In the genomic region with DNA sequence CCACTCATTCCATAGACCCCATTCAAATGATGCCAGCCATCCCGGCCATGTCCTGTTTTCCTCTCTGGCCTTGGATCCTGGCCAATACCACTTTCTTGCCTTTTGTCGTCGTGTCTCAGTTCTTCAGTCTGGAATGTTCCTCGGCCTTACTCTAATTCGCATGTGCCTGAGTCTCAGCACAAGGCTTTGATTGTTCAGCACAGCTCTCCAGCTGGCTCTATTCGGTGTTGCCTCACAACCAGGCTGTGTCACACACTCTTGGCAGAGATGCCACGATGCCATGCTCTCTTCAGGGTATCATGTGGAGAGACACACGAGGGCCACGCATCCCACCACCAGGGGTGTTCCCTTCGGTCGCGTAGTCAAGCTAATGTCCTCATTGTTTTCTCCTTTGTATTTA, we compare ENCODE assay signal across 12 cellular contexts. TPM values are rescaled to one million over a fixed set of nuclear protein-coding genes. Genes with fewer than 3 reads are reported as not detected.
A peak's percentile ranks its signal among the peaks of the same experiment; 100 is the strongest.
DNase-seq lines count a peak whose midpoint lies in the region; ATAC-seq and TF ChIP-seq lines count a peak whose summit lies in the region.
"Had no signal": no experiment of that assay in that cellular context is flagged by ENCODE, and none has a peak within 500 bp of the region (broad histone marks: within the 10 kb centered on the region; RNA-seq: fewer than 3 reads in every experiment).

No MANE protein-coding gene starts in this region.

- H3K4me1 ChIP-seq in gastroesophageal sphincter (peaks cover 0 to 32% (median 14%) of the 10 kb centered on the region in 3 donors), sigmoid colon (peaks cover 0 to 25% (median 20%) of the 10 kb centered on the region in 4 donors), esophagus muscularis mucosa (peaks cover 17 to 33% (median 28%) of the 10 kb centered on the region in 4 donors)

- intact Hi-C loops in activated B cell treated with CpG ODN at 0.5 μM for 24 hours (cut with micrococcal nuclease) (no loop called here), sigmoid colon (cut with DNase I) (no loop called here), esophagus muscularis mucosa (cut with DNase I) (no loop called here)

- ATAC-seq in activated B cell treated with CpG ODN at 0.5 μM for 24 hours (ENCODE audit: low read depth) = no peak
- ATAC-seq in gastroesophageal sphincter = no peak
- ATAC-seq in HG02571 (IDR thresholded peaks at IDR 0.05; ENCODE audit: unreplicated experiment) = no peak
- ATAC-seq: Panc1 had no signal

- peaks cover 14% of the 10 kb centered on the region for H3K36me3 Mint-ChIP-seq in activated B cell treated with CpG ODN at 0.5 μM for 24 hours (ENCODE audit: low read depth)

- no peak for TF ChIP-seq POLR2A in gastroesophageal sphincter (IDR thresholded peaks at IDR 0.05)
- no peak for TF ChIP-seq POLR2A in sigmoid colon (IDR thresholded peaks at IDR 0.05)
- TF ChIP-seq POLR2A in esophagus muscularis mucosa (IDR thresholded peaks at IDR 0.05; ENCODE audit: low read depth) = no peak

- POLR2A ChIA-PET in activated B cell treated with CpG ODN at 0.5 μM for 24 hours (lab: Charles Lee) = no interaction called here

- TF ChIP-seq CTCF in activated B cell treated with CpG ODN at 0.5 μM for 24 hours (IDR thresholded peaks at IDR 0.05) = no peak
- no peak for TF ChIP-seq CTCF in gastroesophageal sphincter (IDR thresholded peaks at IDR 0.05)
- no peak for TF ChIP-seq CTCF in sigmoid colon (IDR thresholded peaks at IDR 0.05)
- TF ChIP-seq CTCF in esophagus muscularis mucosa (IDR thresholded peaks at IDR 0.05) = no peak

- H3K9me3 Mint-ChIP-seq in activated B cell treated with CpG ODN at 0.5 μM for 24 hours = no peaks in the 10 kb centered on the region
- H3K9me3 Mint-ChIP-seq: memory B cell had no signal

- H3K4me3 Mint-ChIP-seq in activated B cell treated with CpG ODN at 0.5 μM for 24 hours = peak overlapping the region; percentile 21
- H3K4me3 Mint-ChIP-seq: memory B cell had no signal

- H3K27ac Mint-ChIP-seq in activated B cell treated with CpG ODN at 0.5 μM for 24 hours = peak overlapping the region; percentile 5
- H3K27ac Mint-ChIP-seq: memory B cell had no signal

- WGBS in gastroesophageal sphincter (ENCODE audit: low coverage in 1 of 2), 2 donors = 65 to 82% methylated on average over 6 to 10 of the region's 12 CpGs
- 89 to 94% methylated on average over 12 of the region's 12 CpGs for WGBS in sigmoid colon, 2 donors
- whole genome bisulfite sequencing in esophagus muscularis mucosa = 84% methylated on average over 12 of the region's 12 CpGs

- H3K27me3 Mint-ChIP-seq in activated B cell treated with CpG ODN at 0.5 μM for 24 hours = no peaks in the 10 kb centered on the region
- H3K27me3 Mint-ChIP-seq: memory B cell had no signal

- H3K36me3 ChIP-seq in gastroesophageal sphincter (peaks cover 2 to 30% of the 10 kb centered on the region in 2 donors), sigmoid colon (peaks cover 0 to 15% (median 0%) of the 10 kb centered on the region in 4 donors), esophagus muscularis mucosa (peaks cover 4 to 13% (median 10%) of the 10 kb centered on the region in 4 donors)

- no peak for DNase-seq in activated B cell treated with CpG ODN at 0.5 μM for 24 hours
- DNase-seq in sigmoid colon = peak; percentile 76
- DNase-seq in esophagus muscularis mucosa (ENCODE audit: extremely low spot score) = no peak
- DNase-seq in DMS53 (lab: John Stamatoyannopoulos, UW) = no peak
- DNase-seq: amniotic stem cell, MM.1S, NCI-H2227 treated with DMSO at 0.1 percent for 48 hours had no signal

- H3K9me3 ChIP-seq in gastroesophageal sphincter (no peaks in the 10 kb centered on the region), sigmoid colon (no peaks in the 10 kb centered on the region), esophagus muscularis mucosa (no peaks in the 10 kb centered on the region)

- TF ChIP-seq EP300 in gastroesophageal sphincter (IDR thresholded peaks at IDR 0.05) = no peak
- no peak for TF ChIP-seq EP300 in sigmoid colon (IDR thresholded peaks at IDR 0.05)
- no peak for TF ChIP-seq EP300 in esophagus muscularis mucosa (IDR thresholded peaks at IDR 0.05)

- H3K27me3 ChIP-seq in gastroesophageal sphincter (no peaks in the 10 kb centered on the region), sigmoid colon (no peaks in the 10 kb centered on the region), esophagus muscularis mucosa (no peaks in the 10 kb centered on the region)

- CTCF ChIA-PET in activated B cell treated with CpG ODN at 0.5 μM for 24 hours (lab: Charles Lee) = interaction anchor here (1.0 kb wide), 1 partner anchor 35 kb away, joined by 3 read pairs; no protein-coding TSS in a partner anchor

- peaks cover 24% of the 10 kb centered on the region for H3K4me1 Mint-ChIP-seq in activated B cell treated with CpG ODN at 0.5 μM for 24 hours

- H3K27ac ChIP-seq in gastroesophageal sphincter (peak overlapping the region in 3 of 4 donors; percentile 11 to 30 (median 12)), sigmoid colon (no peak overlapping the region), esophagus muscularis mucosa (replicated peaks in 1 of 4) (peak overlapping the region in 1 of 4 donors; percentile 78)

- H3K4me3 ChIP-seq in gastroesophageal sphincter (no peak overlapping the region), sigmoid colon (no peak overlapping the region), esophagus muscularis mucosa (no peak overlapping the region)

RNA-seq across cellular contexts. Expression of a gene that starts 1.8 kb away (rescaled TPM):
- total RNA-seq in activated B cell treated with CpG ODN at 0.5 μM for 24 hours (34.2 and 41.7 TPM in 2 replicates), gastroesophageal sphincter (10 to 100 TPM; 34.2 to 41.1 (median 36.6) TPM), sigmoid colon (10 to 100 TPM; 31.7 to 39.3 (median 34.8) TPM), esophagus muscularis mucosa (10 to 100 TPM; 41.9 to 46.5 (median 43.6) TPM)
- polyA plus RNA-seq in sigmoid colon = 10 to 100 TPM; 25.8 to 31.7 (median 29.3) TPM

RNA-seq across cellular contexts. Expression of a gene that starts 21.1 kb away (rescaled TPM):
- total RNA-seq in activated B cell treated with CpG ODN at 0.5 μM for 24 hours = 11.1 and 15.3 TPM in 2 replicates
- 10 to 100 TPM in 3 of 4 donors, under 1 TPM in 1; 0.49 to 16.0 (median 13.7) TPM for total RNA-seq in gastroesophageal sphincter
- 10 to 100 TPM in 2 of 4 donors, 1 to 10 TPM in 2; 8.6 to 18.6 (median 10.5) TPM for total RNA-seq in sigmoid colon
- polyA plus RNA-seq in sigmoid colon = 10 to 100 TPM in 1 of 3 donors, 1 to 10 TPM in 1, not detected in 1; 6.5 to 14.7 TPM
- 10 to 100 TPM in 3 of 4 donors, 1 to 10 TPM in 1; 5.4 to 17.5 (median 12.6) TPM for total RNA-seq in esophagus muscularis mucosa

RNA-seq across cellular contexts. Expression of a gene that starts 30.0 kb away (rescaled TPM):
- total RNA-seq in activated B cell treated with CpG ODN at 0.5 μM for 24 hours = 40.5 and 45.4 TPM in 2 replicates
- total RNA-seq in gastroesophageal sphincter = 10 to 100 TPM; 33.3 to 48.6 (median 43.5) TPM
- total RNA-seq in sigmoid colon = 10 to 100 TPM; 32.2 to 57.6 (median 42.5) TPM
- 10 to 100 TPM in 2 of 3 donors, 1 to 10 TPM in 1; 9.6 to 26.2 (median 14.8) TPM for polyA plus RNA-seq in sigmoid colon
- total RNA-seq in esophagus muscularis mucosa = 10 to 100 TPM; 26.3 to 56.7 (median 46.0) TPM

RNA-seq across cellular contexts. Expression of a gene that starts 30.3 kb away (rescaled TPM):
- total RNA-seq in activated B cell treated with CpG ODN at 0.5 μM for 24 hours (42.4 and 44.3 TPM in 2 replicates), gastroesophageal sphincter (10 to 100 TPM in 3 of 4 donors, 1 to 10 TPM in 1; 7.5 to 18.9 (median 15.0) TPM), sigmoid colon (10 to 100 TPM in 2 of 4 donors, 1 to 10 TPM in 2; 6.9 to 11.4 (median 9.1) TPM), esophagus muscularis mucosa (10 to 100 TPM in 3 of 4 donors, 1 to 10 TPM in 1; 7.9 to 18.2 (median 11.3) TPM)
- polyA plus RNA-seq in sigmoid colon = 10 to 100 TPM; 16.5 to 23.8 (median 18.6) TPM

RNA-seq across cellular contexts. Expression of a gene that starts 42.3 kb away (rescaled TPM):
- total RNA-seq in activated B cell treated with CpG ODN at 0.5 μM for 24 hours (2.0 and 2.8 TPM in 2 replicates), gastroesophageal sphincter (1 to 10 TPM in 1 of 4 donors, not detected in 3; 2.2 TPM), sigmoid colon (not detected), esophagus muscularis mucosa (not detected)
- polyA plus RNA-seq in sigmoid colon = 1 to 10 TPM in 2 of 3 donors, not detected in 1; 4.2 to 4.6 TPM
- total RNA-seq: renal cortical epithelial cell had no signal

Comparison
In these comparisons a context has a peak if more than half of its experiments do, and no peak if none do; other contexts are left out.
1. H3K27ac ChIP-seq: peak in gastroesophageal sphincter (3 of 4); none in sigmoid colon (0 of 4).